In genomic region chr21:42251654-42252053, GRCh38 we compare ENCODE assay signal across 13 cellular contexts. TPM values are rescaled to one million over a fixed set of nuclear protein-coding genes. Genes with fewer than 3 reads are reported as not detected.
DNase-seq lines count a peak whose midpoint lies in the region; ATAC-seq and TF ChIP-seq lines count a peak whose summit lies in the region.
"Had no signal": no experiment of that assay in that cellular context is flagged by ENCODE, and none has a peak within 500 bp of the region (broad histone marks: within the 10 kb centered on the region; RNA-seq: fewer than 3 reads in every experiment).

No MANE protein-coding gene starts in this region.

- H3K9me3 ChIP-seq in CD4-positive, CD25-positive, alpha-beta regulatory T cell (ENCODE audit: control insufficient read depth in 2 of 2, low read length in 2 of 2): no peaks in the 10 kb centered on the region
- no peaks in the 10 kb centered on the region for H3K9me3 ChIP-seq in OCI-LY1 (ENCODE audit: low read length)
- H3K9me3 ChIP-seq: A549, BE2C had no signal

- TF ChIP-seq CTCF in OCI-LY1 (IDR thresholded peaks at IDR 0.05; ENCODE audit: low read length): no peak

- H3K27me3 ChIP-seq in CD4-positive, CD25-positive, alpha-beta regulatory T cell (ENCODE audit: control insufficient read depth, insufficient read depth, low read length): no peaks in the 10 kb centered on the region
- no peaks in the 10 kb centered on the region for H3K27me3 ChIP-seq in OCI-LY1 (ENCODE audit: insufficient read depth, low read length)
- H3K27me3 ChIP-seq: BE2C had no signal

- no peak overlapping the region for H3K4me3 ChIP-seq in CD4-positive, CD25-positive, alpha-beta regulatory T cell (ENCODE audit: low read depth, low read length)
- H3K4me3 ChIP-seq in OCI-LY1 (ENCODE audit: low read depth, low read length, poor library complexity, severe bottlenecking): no peak overlapping the region
- H3K4me3 ChIP-seq: A549, GM23338 had no signal

- H3K27ac ChIP-seq in CD4-positive, CD25-positive, alpha-beta regulatory T cell (ENCODE audit: insufficient read depth, low read length, poor library complexity, severe bottlenecking): no peak overlapping the region
- H3K27ac ChIP-seq in OCI-LY1 (ENCODE audit: low read depth, low read length, poor library complexity, severe bottlenecking) (peak overlapping the region; percentile 95), substantia nigra (ENCODE audit: low read depth, low read length, poor library complexity, severe bottlenecking) (peak overlapping the region; percentile 75)
- H3K27ac ChIP-seq: A549 had no signal

- H4K20me1 ChIP-seq in OCI-LY1 (ENCODE audit: insufficient read depth, low read length): no peaks in the 10 kb centered on the region

- H3K9me2 ChIP-seq in OCI-LY1 (ENCODE audit: low read depth, low read length): no peaks in the 10 kb centered on the region

- intact Hi-C loops in dendritic cell treated with granulocyte-macrophage colony-stimulating factor and Interleukin-4, amounts not matched to agents 40 ng/mL and 50 ng/mL, for 4 days (cut with micrococcal nuclease): no loop called here

- H2AFZ ChIP-seq in OCI-LY1 (ENCODE audit: low read length): no peak overlapping the region
- H2AFZ ChIP-seq: GM23338 had no signal

- no peaks in the 10 kb centered on the region for H3K36me3 ChIP-seq in CD4-positive, CD25-positive, alpha-beta regulatory T cell (ENCODE audit: control insufficient read depth, insufficient read depth, low read length)
- H3K36me3 ChIP-seq in OCI-LY1 (ENCODE audit: insufficient read depth, low read length): no peaks in the 10 kb centered on the region
- H3K36me3 ChIP-seq: BE2C had no signal

- peaks cover 13 to 49% (median 41%) of the 10 kb centered on the region in 4 donors for H3K4me1 Mint-ChIP-seq in CD4-positive, CD25-positive, alpha-beta regulatory T cell
- peaks cover 83% of the 10 kb centered on the region for H3K4me1 Mint-ChIP-seq in dendritic cell treated with granulocyte-macrophage colony-stimulating factor and Interleukin-4, amounts not matched to agents 40 ng/mL and 50 ng/mL, for 4 days (ENCODE audit: low read depth)
- H3K4me1 Mint-ChIP-seq: GM23338 had no signal

- no peaks in the 10 kb centered on the region for H3K27me3 Mint-ChIP-seq in CD4-positive, CD25-positive, alpha-beta regulatory T cell
- H3K27me3 Mint-ChIP-seq in dendritic cell treated with granulocyte-macrophage colony-stimulating factor and Interleukin-4, amounts not matched to agents 40 ng/mL and 50 ng/mL, for 4 days: peaks cover 17% of the 10 kb centered on the region

- no peak overlapping the region for H3K4me3 Mint-ChIP-seq in CD4-positive, CD25-positive, alpha-beta regulatory T cell
- H3K4me3 Mint-ChIP-seq in dendritic cell treated with granulocyte-macrophage colony-stimulating factor and Interleukin-4, amounts not matched to agents 40 ng/mL and 50 ng/mL, for 4 days: no peak overlapping the region
- H3K4me3 Mint-ChIP-seq: GM23338 had no signal

- no peak for DNase-seq in CD4-positive, CD25-positive, alpha-beta regulatory T cell
- DNase-seq in substantia nigra (lab: John Stamatoyannopoulos, UW): no peak
- no peak for DNase-seq in NCI-H2081 treated with DMSO at 0.1 percent for 48 hours (lab: John Stamatoyannopoulos, UW)
- DNase-seq: BE2C, Calu3, DMS 273 treated with DMSO at 0.1 percent for 48 hours, H7, IMR-90 had no signal

- H3K4me1 ChIP-seq in CD4-positive, CD25-positive, alpha-beta regulatory T cell (ENCODE audit: control insufficient read depth, insufficient read depth, low read length, poor library complexity, severe bottlenecking): no peaks in the 10 kb centered on the region
- H3K4me1 ChIP-seq in OCI-LY1 (ENCODE audit: insufficient read depth, low read length, severe bottlenecking): peaks cover 96% of the 10 kb centered on the region
- H3K4me1 ChIP-seq: A549, BE2C had no signal

- no peaks in the 10 kb centered on the region for H3K79me2 ChIP-seq in OCI-LY1 (ENCODE audit: insufficient read depth, low read length)

- no peak overlapping the region; the same call in 1 of the 2 replicates for H3K9ac ChIP-seq in OCI-LY1 (ENCODE audit: low read length)

- H3K9me3 Mint-ChIP-seq in CD4-positive, CD25-positive, alpha-beta regulatory T cell: peaks cover 0 to 1% (median 0%) of the 10 kb centered on the region in 7 donors
- H3K9me3 Mint-ChIP-seq in dendritic cell treated with granulocyte-macrophage colony-stimulating factor and Interleukin-4, amounts not matched to agents 40 ng/mL and 50 ng/mL, for 4 days: no peaks in the 10 kb centered on the region
- H3K9me3 Mint-ChIP-seq: GM23338 had no signal

- peaks cover 24% of the 10 kb centered on the region for H3K36me3 Mint-ChIP-seq in CD4-positive, CD25-positive, alpha-beta regulatory T cell
- H3K36me3 Mint-ChIP-seq in dendritic cell treated with granulocyte-macrophage colony-stimulating factor and Interleukin-4, amounts not matched to agents 40 ng/mL and 50 ng/mL, for 4 days (ENCODE audit: low read depth): peaks cover 16% of the 10 kb centered on the region

- no peaks in the 10 kb centered on the region for H3F3A ChIP-seq in OCI-LY1 (ENCODE audit: insufficient read depth, low read length)

- H3K27ac Mint-ChIP-seq in CD4-positive, CD25-positive, alpha-beta regulatory T cell: peak overlapping the region in 2 of 3 donors; percentile 39 to 50
- H3K27ac Mint-ChIP-seq in dendritic cell treated with granulocyte-macrophage colony-stimulating factor and Interleukin-4, amounts not matched to agents 40 ng/mL and 50 ng/mL, for 4 days: peak overlapping the region; percentile 84

- no peak overlapping the region for H3K4me2 ChIP-seq in OCI-LY1 (ENCODE audit: low read length)
- H3K4me2 ChIP-seq: A549, GM23338 had no signal

- no peak for ATAC-seq in CD4-positive, CD25-positive, alpha-beta regulatory T cell (ENCODE audit: low read depth in 2 of 2)
- no peak for ATAC-seq in GM19035 (IDR thresholded peaks at IDR 0.05; ENCODE audit: unreplicated experiment)
- ATAC-seq: A549, GM23338 had no signal

RNA-seq across cellular contexts. Expression of gene ABCG1, which starts 32.7 kb away (rescaled TPM):
- total RNA-seq in CD4-positive, CD25-positive, alpha-beta regulatory T cell: 86.3 TPM
- 10 to 100 TPM; 17.0 to 43.1 (median 23.5) TPM for polyA plus RNA-seq in CD4-positive, CD25-positive, alpha-beta regulatory T cell
